15 cellular contexts compared by ENCODE assay signal in genomic region chr15:61421470-61421869, GRCh38.
A peak's percentile ranks its signal among the peaks of the same experiment; 100 is the strongest.
DNase-seq lines count a peak whose midpoint lies in the region; ATAC-seq and TF ChIP-seq lines count a peak whose summit lies in the region.
"Had no signal": no experiment of that assay in that cellular context is flagged by ENCODE, and none has a peak within 500 bp of the region (broad histone marks: within the 10 kb centered on the region; RNA-seq: fewer than 3 reads in every experiment).

No MANE protein-coding gene starts in this region.

- H3K27ac ChIP-seq in AG04450 (ENCODE audit: low read depth, low read length) (peak overlapping the region; percentile 4), RWPE1 (no peak overlapping the region)

- no peak for TF ChIP-seq CTCF in AG04450 (IDR thresholded peaks at IDR 0.05; ENCODE audit: low read depth, low read length)
- TF ChIP-seq CTCF in RWPE1 (conservative IDR thresholded peaks at IDR 0.05; ENCODE audit: low read depth), result no peak
- no peak for TF ChIP-seq CTCF in epithelial cell of esophagus (IDR thresholded peaks at IDR 0.05; ENCODE audit: insufficient read depth, low read depth, low read length, missing control alignments)

- H3K9me3 ChIP-seq in AG04450 (ENCODE audit: control insufficient read depth, insufficient read depth, low read length), result no peaks in the 10 kb centered on the region
- H3K9me3 ChIP-seq: BE2C, Caco-2 had no signal

- H3K4me3 ChIP-seq in AG04450 (ENCODE audit: low read depth, low read length) (no peak overlapping the region), epithelial cell of esophagus (ENCODE audit: low read length) (no peak overlapping the region)
- H3K4me3 ChIP-seq: GM12878, GM23338 had no signal

- CTCF ChIA-PET in AG04450 (lab: Charles Lee) (no interaction called here), RWPE1 (lab: Yijun Ruan, JAX) (no interaction called here)

- no peak for DNase-seq in AG04450 (ENCODE audit: low read depth, low spot score)
- peak; percentile 36 for DNase-seq in RWPE1 (ENCODE audit: low spot score)
- DNase-seq in epithelial cell of esophagus (ENCODE audit: low read depth), result peak; percentile 22
- no peak for DNase-seq in left lobe of liver (ENCODE audit: low spot score)
- DNase-seq in NCI-H526 (lab: John Stamatoyannopoulos, UW), result no peak
- DNase-seq in NCI-H1694 treated with DMSO at 0.1 percent for 48 hours (lab: John Stamatoyannopoulos, UW), result no peak
- DNase-seq: BE2C; Caco-2; CD8-positive, alpha-beta T cell; DMS79; H7; IMR-90 had no signal

- peak; percentile 6 for ATAC-seq in left lobe of liver
- no peak for ATAC-seq in GM19324 (IDR thresholded peaks at IDR 0.05; ENCODE audit: low FRiP score, unreplicated experiment)
- ATAC-seq: CD8-positive, alpha-beta T cell; GM12878; GM23338 had no signal

- no peaks in the 10 kb centered on the region for H3K27me3 ChIP-seq in AG04450 (ENCODE audit: control insufficient read depth, insufficient read depth, low read length)
- H3K27me3 ChIP-seq: BE2C had no signal

- POLR2A ChIA-PET in AG04450 (lab: Yijun Ruan, JAX), result no interaction called here
- POLR2A ChIA-PET in RWPE1 (lab: Yijun Ruan, JAX; ENCODE audit: low non-redundant PET), result no interaction called here

Comparison
In these comparisons a context has a peak if more than half of its experiments do, and no peak if none do; other contexts are left out.
1. DNase-seq: peak in RWPE1 (single experiment) and epithelial cell of esophagus (single experiment); none in AG04450 (single experiment), left lobe of liver (single experiment), NCI-H526 (0 of 2) and NCI-H1694 treated with DMSO at 0.1 percent for 48 hours (single experiment).